Comparison of ENCODE assay signal across 25 cellular contexts in genomic region chr7:42373285-42373684, GRCh38.
"Had no signal": no experiment of that assay in that cellular context is flagged by ENCODE, and none has a peak within 500 bp of the region (broad histone marks: within the 10 kb centered on the region; RNA-seq: fewer than 3 reads in every experiment).

No MANE protein-coding gene starts in this region.

- H3K4me1 ChIP-seq: ascending aorta, breast epithelium had no signal

- H3K36me3 ChIP-seq: ascending aorta, breast epithelium, cardiac muscle cell had no signal

- ATAC-seq: activated naive CD8-positive, alpha-beta T cell treated with anti-CD3 and anti-CD28 coated beads, Interleukin-2, amount 50 U/mL, for 24 hours; activated T-cell treated with anti-CD3 and anti-CD28 coated beads, Interleukin-2, amount 50 U/mL, for 4 hours; activated T-helper 17 cell treated with anti-CD3 and anti-CD28 coated beads, Interleukin-2, amount 50 U/mL, for 72 hours; esophagus mucosa; WTC11 had no signal

- H3K4me3 ChIP-seq: ascending aorta, breast epithelium, cardiac muscle cell, coronary artery, dorsolateral prefrontal cortex had no signal

- H3K9me3 ChIP-seq: ascending aorta had no signal

- DNase-seq: activated CD4-positive, alpha-beta memory T cell treated with anti-CD3 and anti-CD28 coated beads, Interleukin-2, amount 10 ng/mL, durations not matched to agents 7 days and 5 days; activated CD4-positive, alpha-beta T cell treated with anti-CD3 and anti-CD28 coated beads for 1 hour; activated CD4-positive, alpha-beta T cell treated with anti-CD3 and anti-CD28 coated beads for 4 hours; activated CD4-positive, alpha-beta T cell treated with anti-CD3 and anti-CD28 coated beads, Interleukin-2, amount 10 ng/mL, durations not matched to agents 7 days and 5 days; activated CD4-positive, alpha-beta T cell treated with anti-CD3 and anti-CD28 coated beads, Interleukin-2, amount 50 U/mL, for 4 hours; activated effector memory CD4-positive, alpha-beta T cell treated with Interleukin-2 at 50 U/mL for 16 hours; activated gamma-delta T cell treated with Interleukin-2 at 50 U/mL for 16 hours; activated naive CD4-positive, alpha-beta T cell treated with anti-CD3 and anti-CD28 coated beads, Interleukin-2, amount 50 U/mL, for 16 hours; activated naive CD4-positive, alpha-beta T cell treated with Interleukin-2 at 50 U/mL for 16 hours; activated naive CD8-positive, alpha-beta T cell treated with anti-CD3 and anti-CD28 coated beads for 36 hours; activated naive CD8-positive, alpha-beta T cell treated with anti-CD3 and anti-CD28 coated beads, Interleukin-2, amount 50 U/mL, for 24 hours; activated T-cell treated with anti-CD3 and anti-CD28 coated beads, Interleukin-2, amount 50 U/mL, for 4 hours; dorsolateral prefrontal cortex; effector memory CD4-positive, alpha-beta T cell; endodermal cell; foreskin fibroblast; T-helper 2 cell had no signal

- H3K27me3 ChIP-seq: ascending aorta, breast epithelium, cardiac muscle cell had no signal

- H3K27ac ChIP-seq: ascending aorta, breast epithelium, cardiac muscle cell, coronary artery, dorsolateral prefrontal cortex, VCaP had no signal
